19 cellular contexts compared by ENCODE assay signal in the genomic region with DNA sequence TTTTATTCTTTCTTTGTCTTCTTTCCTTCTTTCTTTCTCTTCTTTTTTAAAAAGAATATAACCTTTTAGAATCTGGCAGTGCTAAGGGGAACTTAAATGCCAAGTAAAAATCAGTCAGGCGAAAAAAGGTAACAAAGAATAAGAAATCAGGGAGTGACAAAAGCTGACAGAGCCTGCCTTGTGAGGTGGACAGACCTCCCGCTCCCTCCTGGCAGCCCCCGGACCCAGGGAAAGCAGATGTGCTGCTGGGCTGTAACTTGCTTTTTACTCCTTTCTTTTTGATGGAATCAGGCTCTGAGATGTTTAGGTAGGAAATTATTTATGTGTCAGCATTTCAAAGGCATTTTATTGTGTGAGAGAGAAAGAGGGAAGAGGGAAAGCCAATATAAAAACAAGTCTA.
DNase-seq lines count a peak whose midpoint lies in the region; ATAC-seq and TF ChIP-seq lines count a peak whose summit lies in the region.
"Had no signal": no experiment of that assay in that cellular context is flagged by ENCODE, and none has a peak within 500 bp of the region (broad histone marks: within the 10 kb centered on the region; RNA-seq: fewer than 3 reads in every experiment).

No MANE protein-coding gene starts in this region.

- H3K36me3 Mint-ChIP-seq in activated naive CD8-positive, alpha-beta T cell, result peaks cover 20% of the 10 kb centered on the region
- H3K36me3 Mint-ChIP-seq in activated naive CD8-positive, alpha-beta T cell treated with anti-CD3 and anti-CD28 coated beads for 36 hours, result peaks cover 43% of the 10 kb centered on the region
- H3K36me3 Mint-ChIP-seq in MCF 10A (ENCODE audit: insufficient read depth, unreplicated experiment), result peaks cover 6% of the 10 kb centered on the region

- peaks cover 22% of the 10 kb centered on the region for H3K4me1 Mint-ChIP-seq in activated naive CD8-positive, alpha-beta T cell (ENCODE audit: low read depth)
- peaks cover 25% of the 10 kb centered on the region for H3K4me1 Mint-ChIP-seq in activated naive CD8-positive, alpha-beta T cell treated with anti-CD3 and anti-CD28 coated beads for 36 hours
- no peaks in the 10 kb centered on the region for H3K4me1 Mint-ChIP-seq in MCF 10A (ENCODE audit: insufficient read depth, unreplicated experiment)

- H3K36me3 ChIP-seq in heart right ventricle (peaks cover 0 to 100% (median 21%) of the 10 kb centered on the region in 9 donors), A673 (ENCODE audit: insufficient read depth, low read length, poor library complexity, severe bottlenecking) (no peaks in the 10 kb centered on the region)

- H3K9me3 ChIP-seq in heart right ventricle (no peaks in the 10 kb centered on the region), A673 (ENCODE audit: low read depth, low read length, poor library complexity, severe bottlenecking) (no peaks in the 10 kb centered on the region)

- 90 to 95% methylated on average over 3 of the region's 3 CpGs for WGBS in heart right ventricle, 2 donors

- no peaks in the 10 kb centered on the region for H3K4me1 ChIP-seq in heart right ventricle
- no peaks in the 10 kb centered on the region for H3K4me1 ChIP-seq in A673 (ENCODE audit: insufficient read depth, low read length, poor library complexity, severe bottlenecking)

- H3K27ac Mint-ChIP-seq in activated naive CD8-positive, alpha-beta T cell, result peak overlapping the region; percentile 64
- H3K27ac Mint-ChIP-seq in activated naive CD8-positive, alpha-beta T cell treated with anti-CD3 and anti-CD28 coated beads for 36 hours, result no peak overlapping the region
- no peak overlapping the region for H3K27ac Mint-ChIP-seq in MCF 10A (ENCODE audit: low read depth, unreplicated experiment)

- POLR2A ChIA-PET in MCF 10A (lab: Yijun Ruan, JAX), result no interaction called here
- POLR2A ChIA-PET in A673 (lab: Charles Lee; ENCODE audit: low non-redundant PET), result no interaction called here

- H3K27me3 ChIP-seq in heart right ventricle (no peaks in the 10 kb centered on the region), A673 (replicated peaks; ENCODE audit: insufficient read depth, low read depth, low read length, poor library complexity) (no peaks in the 10 kb centered on the region)

- TF ChIP-seq CTCF in MCF 10A (IDR thresholded peaks at IDR 0.05; ENCODE audit: unreplicated experiment) (no peak), heart right ventricle (IDR thresholded peaks at IDR 0.05) (no peak), A673 (conservative IDR thresholded peaks at IDR 0.05; ENCODE audit: low read depth, low read length) (no peak)

- intact Hi-C loops in MCF 10A (cut with micrococcal nuclease), result no loop called here
- intact Hi-C loops in heart right ventricle (cut with DNase I), result no loop called here
- intact Hi-C loops in A673 (cut with micrococcal nuclease; ENCODE audit: unreplicated experiment), result no loop called here

- H3K9me3 Mint-ChIP-seq in activated naive CD8-positive, alpha-beta T cell (ENCODE audit: low read depth), result no peaks in the 10 kb centered on the region
- H3K9me3 Mint-ChIP-seq in activated naive CD8-positive, alpha-beta T cell treated with anti-CD3 and anti-CD28 coated beads for 36 hours, result no peaks in the 10 kb centered on the region
- H3K9me3 Mint-ChIP-seq in MCF 10A (ENCODE audit: unreplicated experiment), result no peaks in the 10 kb centered on the region
- H3K9me3 Mint-ChIP-seq: CD4-positive, alpha-beta T cell had no signal

- H3K4me3 ChIP-seq in heart right ventricle, result no peak overlapping the region
- no peak overlapping the region for H3K4me3 ChIP-seq in A673 (ENCODE audit: low read depth, low read length, poor library complexity, severe bottlenecking)

- no peak for ATAC-seq in heart right ventricle

- no peak overlapping the region for H3K4me3 Mint-ChIP-seq in activated naive CD8-positive, alpha-beta T cell
- H3K4me3 Mint-ChIP-seq in activated naive CD8-positive, alpha-beta T cell treated with anti-CD3 and anti-CD28 coated beads for 36 hours, result no peak overlapping the region
- no peak overlapping the region for H3K4me3 Mint-ChIP-seq in MCF 10A (ENCODE audit: unreplicated experiment)
- H3K4me3 Mint-ChIP-seq: CD4-positive, alpha-beta T cell had no signal

- CTCF ChIA-PET in MCF 10A (lab: Yijun Ruan, JAX), result no interaction called here
- CTCF ChIA-PET in A673 (lab: Charles Lee), result no interaction called here

- H3K27ac ChIP-seq in caudate nucleus (ENCODE audit: low read depth, low read length) (peak overlapping the region; percentile 18), heart right ventricle (no peak overlapping the region), A673 (ENCODE audit: low read depth, low read length, poor library complexity, severe bottlenecking) (no peak overlapping the region)

- DNase-seq in activated naive CD8-positive, alpha-beta T cell treated with anti-CD3 and anti-CD28 coated beads for 36 hours, result no peak
- no peak for DNase-seq in caudate nucleus (lab: John Stamatoyannopoulos, UW)
- peak; percentile 21 for DNase-seq in midbrain (lab: John Stamatoyannopoulos, UW)
- DNase-seq in MCF 10A (ENCODE audit: unreplicated experiment), result no peak
- DNase-seq in heart right ventricle, result no peak
- no peak for DNase-seq in A673 (ENCODE audit: low spot score)
- DNase-seq: ACHN; CD4-positive, alpha-beta T cell; DND-41; GDM1; HCEC 1CT; NCI-H1436 treated with DMSO at 0.1 percent for 48 hours; NCI-H2081 treated with DMSO at 0.1 percent for 48 hours; NCI-H2227 treated with DMSO at 0.1 percent for 48 hours; NCI-H69; NK-92 treated with Interleukin-12 subunit alpha and Interleukin-12 subunit beta, amount 100 ng/mL, for 24 hours; OCI-M1; RPMI8226 had no signal

- H3K27me3 Mint-ChIP-seq in activated naive CD8-positive, alpha-beta T cell, result no peaks in the 10 kb centered on the region
- no peaks in the 10 kb centered on the region for H3K27me3 Mint-ChIP-seq in activated naive CD8-positive, alpha-beta T cell treated with anti-CD3 and anti-CD28 coated beads for 36 hours
- no peaks in the 10 kb centered on the region for H3K27me3 Mint-ChIP-seq in MCF 10A (ENCODE audit: insufficient read depth, unreplicated experiment)
- H3K27me3 Mint-ChIP-seq: CD4-positive, alpha-beta T cell had no signal

- no TSS peak for BruUV-seq in MCF 10A (replicated peaks; lab: Mats Ljungman, UMichigan)
- BruUV-seq in A673 (replicated peaks; lab: Mats Ljungman, UMichigan), result no TSS peak
